Comparison of ENCODE assay signal across 1 cellular context in the genomic region with DNA sequence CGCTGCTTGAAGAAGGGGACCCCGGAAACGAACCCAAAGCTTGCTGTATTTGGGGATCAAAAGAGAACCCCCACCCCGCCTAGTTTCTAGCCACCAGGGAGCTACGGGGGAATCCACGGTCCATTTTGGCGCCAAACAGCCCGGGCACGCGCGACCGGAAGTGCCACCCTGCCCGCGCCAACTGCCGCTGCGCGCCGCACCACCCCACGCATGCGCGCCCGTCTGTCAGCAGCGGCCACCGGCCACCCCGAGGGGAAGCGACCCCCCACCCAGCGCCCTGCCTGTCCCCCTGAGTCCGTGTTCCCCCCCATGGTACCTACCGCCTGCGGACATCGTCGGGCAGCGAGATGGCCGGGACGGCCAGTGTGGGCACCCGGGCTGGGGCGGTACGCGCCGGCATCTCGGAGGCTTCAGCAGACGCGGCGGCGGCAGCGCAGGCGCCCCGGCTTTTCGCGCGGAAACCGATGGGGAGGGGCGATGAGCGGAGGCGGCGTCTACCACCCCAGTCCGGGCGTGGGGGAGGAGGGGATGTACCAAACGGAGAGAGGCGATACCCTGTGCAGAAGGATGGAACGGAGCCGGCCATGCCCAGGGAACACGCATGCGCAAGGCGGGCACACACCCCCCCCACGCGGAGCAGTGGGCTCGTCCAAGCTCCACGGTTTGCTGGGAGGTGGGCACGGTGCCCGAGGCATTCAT.
TF ChIP-seq lines count a peak whose summit lies in the region.

A gene (minus strand): TSS at position 454 of the 699 bp plus-strand sequence. CDS start 54 bp downstream, at position 400.

TF ChIP-seq in K562, 482 proteins besides CTCF, POLR2A, EP300 and RAD21 (continued from another document and continues in another):
- TF ChIP-seq FOXJ3 (CRISPR knock-in tag; IDR thresholded peaks at IDR 0.05) (no peak), STAG1 (CRISPR knock-in tag; IDR thresholded peaks at IDR 0.05; ENCODE audit: borderline replicate concordance) (no peak), GTF2E2 (tag; IDR thresholded peaks at IDR 0.05) (peak; percentile 70; the same call in 1 of the 2 replicates), THRAP3 (IDR thresholded peaks at IDR 0.05; ENCODE audit: borderline replicate concordance) (no peak), IFI16 (CRISPR knock-in tag; IDR thresholded peaks at IDR 0.05) (no peak), DMBX1 (CRISPR knock-in tag; IDR thresholded peaks at IDR 0.05; ENCODE audit: borderline replicate concordance) (no peak), NCOR1 (IDR thresholded peaks at IDR 0.05) (peak; percentile 29; the same call in 1 of the 2 replicates), SLC30A9 (CRISPR knock-in tag; IDR thresholded peaks at IDR 0.05) (no peak), ZNF24 (IDR thresholded peaks at IDR 0.05) (no peak), ZNF699 (CRISPR knock-in tag; IDR thresholded peaks at IDR 0.05; ENCODE audit: insufficient replicate concordance) (no peak), SETDB1 (IDR thresholded peaks at IDR 0.05; ENCODE audit: low read length) (no peak), DDX20 (tag; IDR thresholded peaks at IDR 0.05; ENCODE audit: low read depth) (no peak), NEUROD1 (IDR thresholded peaks at IDR 0.05; ENCODE audit: borderline replicate concordance, low read depth, low read length, partially characterized antibody) (peak; percentile 74), TAL1 (IDR thresholded peaks at IDR 0.05) (no peak), SAFB2 (IDR thresholded peaks at IDR 0.05; ENCODE audit: borderline replicate concordance, low read depth, low read length, severe bottlenecking) (no peak), ZNF764 (CRISPR knock-in tag; IDR thresholded peaks at IDR 0.05; ENCODE audit: low read depth) (no peak), ZNF785 (CRISPR knock-in tag; IDR thresholded peaks at IDR 0.05) (no peak), TARDBP (IDR thresholded peaks at IDR 0.05) (0 out of 2 replicates have a peak, but pooled peaks have one; percentile 32), KDM2B (CRISPR knock-in tag; IDR thresholded peaks at IDR 0.05) (no peak), TCF7 (IDR thresholded peaks at IDR 0.05; ENCODE audit: borderline replicate concordance) (peak; percentile 65), KAT7 (CRISPR knock-in tag; IDR thresholded peaks at IDR 0.05; ENCODE audit: borderline replicate concordance) (no peak; the same call in 1 of the 2 replicates), MXI1 (IDR thresholded peaks at IDR 0.05; ENCODE audit: low read depth, low read length) (peak; percentile 33)
- TF ChIP-seq, protein P1, sequence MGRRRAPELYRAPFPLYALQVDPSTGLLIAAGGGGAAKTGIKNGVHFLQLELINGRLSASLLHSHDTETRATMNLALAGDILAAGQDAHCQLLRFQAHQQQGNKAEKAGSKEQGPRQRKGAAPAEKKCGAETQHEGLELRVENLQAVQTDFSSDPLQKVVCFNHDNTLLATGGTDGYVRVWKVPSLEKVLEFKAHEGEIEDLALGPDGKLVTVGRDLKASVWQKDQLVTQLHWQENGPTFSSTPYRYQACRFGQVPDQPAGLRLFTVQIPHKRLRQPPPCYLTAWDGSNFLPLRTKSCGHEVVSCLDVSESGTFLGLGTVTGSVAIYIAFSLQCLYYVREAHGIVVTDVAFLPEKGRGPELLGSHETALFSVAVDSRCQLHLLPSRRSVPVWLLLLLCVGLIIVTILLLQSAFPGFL (CRISPR knock-in tag; IDR thresholded peaks at IDR 0.05) = no peak
- TF ChIP-seq, protein P2, sequence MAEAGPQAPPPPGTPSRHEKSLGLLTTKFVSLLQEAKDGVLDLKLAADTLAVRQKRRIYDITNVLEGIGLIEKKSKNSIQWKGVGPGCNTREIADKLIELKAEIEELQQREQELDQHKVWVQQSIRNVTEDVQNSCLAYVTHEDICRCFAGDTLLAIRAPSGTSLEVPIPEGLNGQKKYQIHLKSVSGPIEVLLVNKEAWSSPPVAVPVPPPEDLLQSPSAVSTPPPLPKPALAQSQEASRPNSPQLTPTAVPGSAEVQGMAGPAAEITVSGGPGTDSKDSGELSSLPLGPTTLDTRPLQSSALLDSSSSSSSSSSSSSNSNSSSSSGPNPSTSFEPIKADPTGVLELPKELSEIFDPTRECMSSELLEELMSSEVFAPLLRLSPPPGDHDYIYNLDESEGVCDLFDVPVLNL (CRISPR knock-in tag; IDR thresholded peaks at IDR 0.05; ENCODE audit: low read depth) = peak; percentile 79
- TF ChIP-seq, protein P3, sequence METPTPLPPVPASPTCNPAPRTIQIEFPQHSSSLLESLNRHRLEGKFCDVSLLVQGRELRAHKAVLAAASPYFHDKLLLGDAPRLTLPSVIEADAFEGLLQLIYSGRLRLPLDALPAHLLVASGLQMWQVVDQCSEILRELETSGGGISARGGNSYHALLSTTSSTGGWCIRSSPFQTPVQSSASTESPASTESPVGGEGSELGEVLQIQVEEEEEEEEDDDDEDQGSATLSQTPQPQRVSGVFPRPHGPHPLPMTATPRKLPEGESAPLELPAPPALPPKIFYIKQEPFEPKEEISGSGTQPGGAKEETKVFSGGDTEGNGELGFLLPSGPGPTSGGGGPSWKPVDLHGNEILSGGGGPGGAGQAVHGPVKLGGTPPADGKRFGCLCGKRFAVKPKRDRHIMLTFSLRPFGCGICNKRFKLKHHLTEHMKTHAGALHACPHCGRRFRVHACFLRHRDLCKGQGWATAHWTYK (CRISPR knock-in tag; IDR thresholded peaks at IDR 0.05) = peak; percentile 25; the same call in 1 of the 2 replicates
- TF ChIP-seq, protein P4, sequence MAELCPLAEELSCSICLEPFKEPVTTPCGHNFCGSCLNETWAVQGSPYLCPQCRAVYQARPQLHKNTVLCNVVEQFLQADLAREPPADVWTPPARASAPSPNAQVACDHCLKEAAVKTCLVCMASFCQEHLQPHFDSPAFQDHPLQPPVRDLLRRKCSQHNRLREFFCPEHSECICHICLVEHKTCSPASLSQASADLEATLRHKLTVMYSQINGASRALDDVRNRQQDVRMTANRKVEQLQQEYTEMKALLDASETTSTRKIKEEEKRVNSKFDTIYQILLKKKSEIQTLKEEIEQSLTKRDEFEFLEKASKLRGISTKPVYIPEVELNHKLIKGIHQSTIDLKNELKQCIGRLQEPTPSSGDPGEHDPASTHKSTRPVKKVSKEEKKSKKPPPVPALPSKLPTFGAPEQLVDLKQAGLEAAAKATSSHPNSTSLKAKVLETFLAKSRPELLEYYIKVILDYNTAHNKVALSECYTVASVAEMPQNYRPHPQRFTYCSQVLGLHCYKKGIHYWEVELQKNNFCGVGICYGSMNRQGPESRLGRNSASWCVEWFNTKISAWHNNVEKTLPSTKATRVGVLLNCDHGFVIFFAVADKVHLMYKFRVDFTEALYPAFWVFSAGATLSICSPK (IDR thresholded peaks at IDR 0.05; ENCODE audit: borderline replicate concordance) = no peak
- TF ChIP-seq, protein P5, sequence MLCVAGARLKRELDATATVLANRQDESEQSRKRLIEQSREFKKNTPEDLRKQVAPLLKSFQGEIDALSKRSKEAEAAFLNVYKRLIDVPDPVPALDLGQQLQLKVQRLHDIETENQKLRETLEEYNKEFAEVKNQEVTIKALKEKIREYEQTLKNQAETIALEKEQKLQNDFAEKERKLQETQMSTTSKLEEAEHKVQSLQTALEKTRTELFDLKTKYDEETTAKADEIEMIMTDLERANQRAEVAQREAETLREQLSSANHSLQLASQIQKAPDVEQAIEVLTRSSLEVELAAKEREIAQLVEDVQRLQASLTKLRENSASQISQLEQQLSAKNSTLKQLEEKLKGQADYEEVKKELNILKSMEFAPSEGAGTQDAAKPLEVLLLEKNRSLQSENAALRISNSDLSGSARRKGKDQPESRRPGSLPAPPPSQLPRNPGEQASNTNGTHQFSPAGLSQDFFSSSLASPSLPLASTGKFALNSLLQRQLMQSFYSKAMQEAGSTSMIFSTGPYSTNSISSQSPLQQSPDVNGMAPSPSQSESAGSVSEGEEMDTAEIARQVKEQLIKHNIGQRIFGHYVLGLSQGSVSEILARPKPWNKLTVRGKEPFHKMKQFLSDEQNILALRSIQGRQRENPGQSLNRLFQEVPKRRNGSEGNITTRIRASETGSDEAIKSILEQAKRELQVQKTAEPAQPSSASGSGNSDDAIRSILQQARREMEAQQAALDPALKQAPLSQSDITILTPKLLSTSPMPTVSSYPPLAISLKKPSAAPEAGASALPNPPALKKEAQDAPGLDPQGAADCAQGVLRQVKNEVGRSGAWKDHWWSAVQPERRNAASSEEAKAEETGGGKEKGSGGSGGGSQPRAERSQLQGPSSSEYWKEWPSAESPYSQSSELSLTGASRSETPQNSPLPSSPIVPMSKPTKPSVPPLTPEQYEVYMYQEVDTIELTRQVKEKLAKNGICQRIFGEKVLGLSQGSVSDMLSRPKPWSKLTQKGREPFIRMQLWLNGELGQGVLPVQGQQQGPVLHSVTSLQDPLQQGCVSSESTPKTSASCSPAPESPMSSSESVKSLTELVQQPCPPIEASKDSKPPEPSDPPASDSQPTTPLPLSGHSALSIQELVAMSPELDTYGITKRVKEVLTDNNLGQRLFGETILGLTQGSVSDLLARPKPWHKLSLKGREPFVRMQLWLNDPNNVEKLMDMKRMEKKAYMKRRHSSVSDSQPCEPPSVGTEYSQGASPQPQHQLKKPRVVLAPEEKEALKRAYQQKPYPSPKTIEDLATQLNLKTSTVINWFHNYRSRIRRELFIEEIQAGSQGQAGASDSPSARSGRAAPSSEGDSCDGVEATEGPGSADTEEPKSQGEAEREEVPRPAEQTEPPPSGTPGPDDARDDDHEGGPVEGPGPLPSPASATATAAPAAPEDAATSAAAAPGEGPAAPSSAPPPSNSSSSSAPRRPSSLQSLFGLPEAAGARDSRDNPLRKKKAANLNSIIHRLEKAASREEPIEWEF (CRISPR knock-in tag; IDR thresholded peaks at IDR 0.05) = no peak
- TF ChIP-seq, protein P6, sequence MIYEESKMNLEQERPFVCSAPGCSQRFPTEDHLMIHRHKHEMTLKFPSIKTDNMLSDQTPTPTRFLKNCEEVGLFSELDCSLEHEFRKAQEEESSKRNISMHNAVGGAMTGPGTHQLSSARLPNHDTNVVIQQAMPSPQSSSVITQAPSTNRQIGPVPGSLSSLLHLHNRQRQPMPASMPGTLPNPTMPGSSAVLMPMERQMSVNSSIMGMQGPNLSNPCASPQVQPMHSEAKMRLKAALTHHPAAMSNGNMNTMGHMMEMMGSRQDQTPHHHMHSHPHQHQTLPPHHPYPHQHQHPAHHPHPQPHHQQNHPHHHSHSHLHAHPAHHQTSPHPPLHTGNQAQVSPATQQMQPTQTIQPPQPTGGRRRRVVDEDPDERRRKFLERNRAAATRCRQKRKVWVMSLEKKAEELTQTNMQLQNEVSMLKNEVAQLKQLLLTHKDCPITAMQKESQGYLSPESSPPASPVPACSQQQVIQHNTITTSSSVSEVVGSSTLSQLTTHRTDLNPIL (CRISPR knock-in tag; IDR thresholded peaks at IDR 0.05) = no peak
- TF ChIP-seq, protein P7, sequence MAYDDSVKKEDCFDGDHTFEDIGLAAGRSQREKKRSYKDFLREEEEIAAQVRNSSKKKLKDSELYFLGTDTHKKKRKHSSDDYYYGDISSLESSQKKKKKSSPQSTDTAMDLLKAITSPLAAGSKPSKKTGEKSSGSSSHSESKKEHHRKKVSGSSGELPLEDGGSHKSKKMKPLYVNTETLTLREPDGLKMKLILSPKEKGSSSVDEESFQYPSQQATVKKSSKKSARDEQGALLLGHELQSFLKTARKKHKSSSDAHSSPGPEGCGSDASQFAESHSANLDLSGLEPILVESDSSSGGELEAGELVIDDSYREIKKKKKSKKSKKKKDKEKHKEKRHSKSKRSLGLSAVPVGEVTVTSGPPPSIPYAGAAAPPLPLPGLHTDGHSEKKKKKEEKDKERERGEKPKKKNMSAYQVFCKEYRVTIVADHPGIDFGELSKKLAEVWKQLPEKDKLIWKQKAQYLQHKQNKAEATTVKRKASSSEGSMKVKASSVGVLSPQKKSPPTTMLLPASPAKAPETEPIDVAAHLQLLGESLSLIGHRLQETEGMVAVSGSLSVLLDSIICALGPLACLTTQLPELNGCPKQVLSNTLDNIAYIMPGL (CRISPR knock-in tag; IDR thresholded peaks at IDR 0.05) = no peak
- TF ChIP-seq, protein P8, sequence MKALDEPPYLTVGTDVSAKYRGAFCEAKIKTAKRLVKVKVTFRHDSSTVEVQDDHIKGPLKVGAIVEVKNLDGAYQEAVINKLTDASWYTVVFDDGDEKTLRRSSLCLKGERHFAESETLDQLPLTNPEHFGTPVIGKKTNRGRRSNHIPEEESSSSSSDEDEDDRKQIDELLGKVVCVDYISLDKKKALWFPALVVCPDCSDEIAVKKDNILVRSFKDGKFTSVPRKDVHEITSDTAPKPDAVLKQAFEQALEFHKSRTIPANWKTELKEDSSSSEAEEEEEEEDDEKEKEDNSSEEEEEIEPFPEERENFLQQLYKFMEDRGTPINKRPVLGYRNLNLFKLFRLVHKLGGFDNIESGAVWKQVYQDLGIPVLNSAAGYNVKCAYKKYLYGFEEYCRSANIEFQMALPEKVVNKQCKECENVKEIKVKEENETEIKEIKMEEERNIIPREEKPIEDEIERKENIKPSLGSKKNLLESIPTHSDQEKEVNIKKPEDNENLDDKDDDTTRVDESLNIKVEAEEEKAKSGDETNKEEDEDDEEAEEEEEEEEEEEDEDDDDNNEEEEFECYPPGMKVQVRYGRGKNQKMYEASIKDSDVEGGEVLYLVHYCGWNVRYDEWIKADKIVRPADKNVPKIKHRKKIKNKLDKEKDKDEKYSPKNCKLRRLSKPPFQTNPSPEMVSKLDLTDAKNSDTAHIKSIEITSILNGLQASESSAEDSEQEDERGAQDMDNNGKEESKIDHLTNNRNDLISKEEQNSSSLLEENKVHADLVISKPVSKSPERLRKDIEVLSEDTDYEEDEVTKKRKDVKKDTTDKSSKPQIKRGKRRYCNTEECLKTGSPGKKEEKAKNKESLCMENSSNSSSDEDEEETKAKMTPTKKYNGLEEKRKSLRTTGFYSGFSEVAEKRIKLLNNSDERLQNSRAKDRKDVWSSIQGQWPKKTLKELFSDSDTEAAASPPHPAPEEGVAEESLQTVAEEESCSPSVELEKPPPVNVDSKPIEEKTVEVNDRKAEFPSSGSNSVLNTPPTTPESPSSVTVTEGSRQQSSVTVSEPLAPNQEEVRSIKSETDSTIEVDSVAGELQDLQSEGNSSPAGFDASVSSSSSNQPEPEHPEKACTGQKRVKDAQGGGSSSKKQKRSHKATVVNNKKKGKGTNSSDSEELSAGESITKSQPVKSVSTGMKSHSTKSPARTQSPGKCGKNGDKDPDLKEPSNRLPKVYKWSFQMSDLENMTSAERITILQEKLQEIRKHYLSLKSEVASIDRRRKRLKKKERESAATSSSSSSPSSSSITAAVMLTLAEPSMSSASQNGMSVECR (CRISPR knock-in tag; IDR thresholded peaks at IDR 0.05) = peak; percentile 64
- TF ChIP-seq, protein P9, sequence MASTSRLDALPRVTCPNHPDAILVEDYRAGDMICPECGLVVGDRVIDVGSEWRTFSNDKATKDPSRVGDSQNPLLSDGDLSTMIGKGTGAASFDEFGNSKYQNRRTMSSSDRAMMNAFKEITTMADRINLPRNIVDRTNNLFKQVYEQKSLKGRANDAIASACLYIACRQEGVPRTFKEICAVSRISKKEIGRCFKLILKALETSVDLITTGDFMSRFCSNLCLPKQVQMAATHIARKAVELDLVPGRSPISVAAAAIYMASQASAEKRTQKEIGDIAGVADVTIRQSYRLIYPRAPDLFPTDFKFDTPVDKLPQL (IDR thresholded peaks at IDR 0.05; ENCODE audit: extremely low read depth, insufficient read length) = no peak
